Comparison of ENCODE assay signal across 8 cellular contexts in the genomic region with DNA sequence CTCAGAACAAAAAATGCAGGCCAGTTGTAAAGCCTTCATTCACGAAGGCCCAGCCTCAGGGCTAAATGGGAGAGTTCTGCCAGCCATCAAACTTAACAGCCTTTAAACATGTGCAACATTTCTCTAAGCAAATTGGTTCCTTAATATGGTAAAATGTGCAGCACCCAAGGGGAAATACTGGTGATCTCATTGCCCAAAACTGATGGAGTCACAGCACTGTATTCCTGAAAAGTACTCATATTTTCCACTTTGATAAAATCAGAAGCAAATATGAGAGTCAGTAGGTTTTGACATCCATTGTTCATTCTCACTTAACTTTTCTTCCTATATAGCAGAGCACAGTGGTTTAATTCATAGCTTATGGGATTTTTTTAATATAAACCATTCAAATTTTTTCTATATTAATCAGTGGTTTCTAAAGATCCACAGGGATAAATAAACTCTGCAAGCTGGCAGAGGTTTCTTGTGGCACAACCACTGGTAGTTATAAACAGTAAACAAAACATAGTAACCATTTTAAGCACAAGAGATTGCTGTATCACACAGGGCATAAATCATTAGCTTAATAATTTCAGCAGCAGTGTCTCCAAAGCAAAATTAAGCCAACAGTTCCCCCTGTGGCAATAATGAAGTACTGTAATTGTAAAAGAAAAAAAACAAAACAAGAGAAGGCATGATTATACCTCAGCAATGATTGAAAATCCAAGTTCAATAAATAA.
DNase-seq lines count a peak whose midpoint lies in the region; ATAC-seq and TF ChIP-seq lines count a peak whose summit lies in the region.

No MANE protein-coding gene starts in this region.

- 75 to 76% methylated on average over 1 of the region's 1 CpG for WGBS in heart right ventricle, 2 donors
- WGBS in testis, 2 donors: 69 to 78% methylated on average over 1 of the region's 1 CpG

- H3K27me3 ChIP-seq in RWPE2 (ENCODE audit: insufficient read depth, poor library complexity, severe bottlenecking) (no peaks in the 10 kb centered on the region), heart right ventricle (no peaks in the 10 kb centered on the region), testis (no peaks in the 10 kb centered on the region)

- intact Hi-C loops in heart right ventricle (cut with DNase I) (loop anchor here in 8 of 10 donors (2.0 to 10.0 kb wide), 6 partner anchors 552 to 734 kb away; a partner anchor contains a TSS), testis (cut with DNase I; ENCODE audit: low total_unique reads) (no loop called here)

- in situ Hi-C loops in ACHN (cut with HindIII; ENCODE audit: low pct_ligation_motif_present, low pct_unique_long_range_greater_than_20kb, low sequenced_read_pairs): no loop called here

- no peaks in the 10 kb centered on the region for H3K4me1 ChIP-seq in RWPE2 (ENCODE audit: insufficient read depth, poor library complexity, severe bottlenecking)
- peaks cover 0 to 11% (median 6%) of the 10 kb centered on the region in 9 donors for H3K4me1 ChIP-seq in heart right ventricle
- H3K4me1 ChIP-seq in testis: no peaks in the 10 kb centered on the region

- no peak overlapping the region for H3K4me3 ChIP-seq in RWPE2 (ENCODE audit: severe bottlenecking)
- no peak overlapping the region for H3K4me3 ChIP-seq in heart right ventricle
- H3K4me3 ChIP-seq in testis: no peak overlapping the region

- TF ChIP-seq POLR2A in testis (IDR thresholded peaks at IDR 0.05): no peak

- TF ChIP-seq CTCF in RWPE2 (IDR thresholded peaks at IDR 0.05; ENCODE audit: poor library complexity, severe bottlenecking) (peak; percentile 44), heart right ventricle (IDR thresholded peaks at IDR 0.05) (peak; percentile 42 to 73 (median 59)), testis (IDR thresholded peaks at IDR 0.05) (peak; percentile 47 to 52 (median 47))

- H3K36me3 ChIP-seq in RWPE2 (ENCODE audit: low read depth) (no peaks in the 10 kb centered on the region), heart right ventricle (no peaks in the 10 kb centered on the region), testis (ENCODE audit: low read depth, missing control alignments) (no peaks in the 10 kb centered on the region)

- ATAC-seq in GM18861 (IDR thresholded peaks at IDR 0.05; ENCODE audit: unreplicated experiment) (peak; percentile 71), RWPE2 (ENCODE audit: low read depth) (no peak), heart right ventricle (peak in 7 of 8 donors; percentile 50 to 79 (median 71))

- no peaks in the 10 kb centered on the region for H3K9me3 ChIP-seq in RWPE2 (ENCODE audit: severe bottlenecking)
- H3K9me3 ChIP-seq in heart right ventricle: peaks cover 0 to 7% (median 0%) of the 10 kb centered on the region in 11 donors
- H3K9me3 ChIP-seq in testis: no peaks in the 10 kb centered on the region

- peak; percentile 74 for DNase-seq in ACHN
- DNase-seq in RWPE2 (ENCODE audit: low spot score): no peak
- DNase-seq in heart right ventricle: peak in 1 of 2 donors; percentile 5
- DNase-seq in testis: no peak
- no peak for DNase-seq in cerebellum (ENCODE audit: low spot score)
- DNase-seq in activated naive CD4-positive, alpha-beta T cell treated with anti-CD3 and anti-CD28 coated beads, Interleukin-2, amount 50 U/mL, for 16 hours: no peak
- no peak for DNase-seq in activated naive CD4-positive, alpha-beta T cell (lab: John Stamatoyannopoulos, UW)

- H3K27ac ChIP-seq in RWPE2 (ENCODE audit: poor library complexity, severe bottlenecking) (no peak overlapping the region), heart right ventricle (peak overlapping the region in 2 of 10 donors; percentile 17 to 26), testis (no peak overlapping the region)
